9 cellular contexts compared by ENCODE assay signal in the genomic region with DNA sequence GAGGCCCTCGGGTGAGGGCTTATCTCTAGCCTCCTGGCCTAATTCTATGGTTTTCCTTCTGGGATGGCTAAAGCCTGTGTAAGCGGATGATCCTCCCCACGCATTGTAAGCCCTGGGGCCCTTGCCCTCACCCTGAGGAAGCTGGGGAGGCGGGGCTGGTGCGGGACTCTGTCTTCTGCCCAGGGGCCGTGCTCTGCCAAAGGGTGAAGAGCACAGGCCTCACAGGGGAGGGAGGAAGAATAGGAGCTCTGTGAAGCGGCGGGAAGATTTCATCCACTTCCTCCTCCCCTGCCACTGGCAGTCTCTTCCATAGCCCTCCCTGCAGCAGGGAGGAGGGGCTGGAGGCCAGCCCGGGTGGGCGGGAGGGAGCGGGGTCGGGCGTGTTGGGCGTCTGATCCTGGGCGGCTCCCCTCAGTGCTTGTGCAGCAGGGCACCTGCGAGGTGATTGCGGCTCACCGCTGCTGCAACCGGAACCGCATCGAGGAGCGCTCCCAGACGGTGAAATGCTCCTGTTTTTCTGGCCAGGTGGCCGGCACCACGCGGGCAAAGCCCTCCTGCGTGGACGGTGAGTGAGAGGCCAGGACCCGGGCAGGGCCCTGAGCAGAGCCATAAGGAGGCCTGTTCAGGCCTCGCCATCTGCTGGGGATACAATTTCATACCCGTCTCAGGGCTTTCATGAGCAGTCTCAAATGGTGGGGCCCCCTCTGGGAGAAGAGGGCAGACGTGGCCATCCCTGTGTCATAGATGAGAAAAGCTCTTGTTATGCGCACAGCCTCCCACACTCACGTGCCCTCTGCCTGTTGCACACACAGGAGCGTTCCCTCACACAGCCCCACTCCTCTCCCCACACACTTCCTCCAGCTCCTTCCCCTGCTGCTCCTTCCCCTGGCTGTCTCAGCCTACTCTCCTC. TPM values are rescaled to one million over a fixed set of nuclear protein-coding genes. Genes with fewer than 3 reads are reported as not detected.
DNase-seq lines count a peak whose midpoint lies in the region; ATAC-seq, FAIRE-seq and TF ChIP-seq lines count a peak whose summit lies in the region.
"Had no signal": no experiment of that assay in that cellular context is flagged by ENCODE, and none has a peak within 500 bp of the region (broad histone marks: within the 10 kb centered on the region; RNA-seq: fewer than 3 reads in every experiment).

No MANE protein-coding gene starts in this region.

- peaks cover 16% of the 10 kb centered on the region for H3K4me1 Mint-ChIP-seq in astrocyte (ENCODE audit: low read depth, unreplicated experiment)

- TF ChIP-seq CTCF in astrocyte (IDR thresholded peaks at IDR 0.05; ENCODE audit: insufficient read depth, low read depth, low read length) (no peak), lower lobe of right lung (IDR thresholded peaks at IDR 0.05) (no peak)

- H3K36me3 Mint-ChIP-seq in astrocyte (ENCODE audit: low read depth, unreplicated experiment) = no peaks in the 10 kb centered on the region

- intact Hi-C loops in lower lobe of right lung (cut with DNase I) = no loop called here

- peak overlapping the region; percentile 81 for H2AFZ ChIP-seq in astrocyte (ENCODE audit: low read depth, low read length)

- no peaks in the 10 kb centered on the region for H3K9me3 ChIP-seq in BLaER1 treated with 17β-estradiol and CSF1 and Interleukin-3, amounts not matched to agents 10 nM and 100 nM (replicated peaks in 1 of 11)
- no peaks in the 10 kb centered on the region for H3K9me3 ChIP-seq in astrocyte (ENCODE audit: insufficient read depth, low read depth, low read length)
- H3K9me3 ChIP-seq in lower lobe of right lung = no peaks in the 10 kb centered on the region

- peaks cover 16% of the 10 kb centered on the region for H3K27me3 Mint-ChIP-seq in astrocyte (ENCODE audit: low read depth, unreplicated experiment)

- no peaks in the 10 kb centered on the region; a peak in 1 of 22 replicates for H4K20me1 ChIP-seq in BLaER1 treated with 17β-estradiol and CSF1 and Interleukin-3, amounts not matched to agents 10 nM and 100 nM
- no peaks in the 10 kb centered on the region for H4K20me1 ChIP-seq in astrocyte (ENCODE audit: insufficient read depth, low read length)

- no peaks in the 10 kb centered on the region for H3K79me2 ChIP-seq in astrocyte (ENCODE audit: insufficient read depth, low read length)

- no peak overlapping the region; a peak in 1 of 20 replicates for H3K4me3 ChIP-seq in BLaER1 treated with 17β-estradiol and CSF1 and Interleukin-3, amounts not matched to agents 10 nM and 100 nM
- H3K4me3 ChIP-seq in Jurkat, Clone E6-1 (ENCODE audit: low read length) = peak overlapping the region; percentile 11; the same call in 1 of the 2 replicates
- H3K4me3 ChIP-seq in astrocyte (ENCODE audit: insufficient read depth, low read depth, low read length) (no peak overlapping the region), lower lobe of right lung (peak overlapping the region; percentile 42)

- no peaks in the 10 kb centered on the region for H3K36me3 ChIP-seq in BLaER1 treated with 17β-estradiol and CSF1 and Interleukin-3, amounts not matched to agents 10 nM and 100 nM
- H3K36me3 ChIP-seq in astrocyte (ENCODE audit: insufficient read depth, low read length) (no peaks in the 10 kb centered on the region), lower lobe of right lung (no peaks in the 10 kb centered on the region)

- ATAC-seq in lower lobe of right lung = peak in 1 of 2 donors; percentile 46

- no peak overlapping the region for H3K4me3 Mint-ChIP-seq in astrocyte (ENCODE audit: unreplicated experiment)

- H3K9me3 Mint-ChIP-seq in astrocyte (ENCODE audit: unreplicated experiment) = no peaks in the 10 kb centered on the region

- no peak for FAIRE-seq in astrocyte (lab: Jason Lieb, UNC)
- FAIRE-seq: GM18507 had no signal

- H3K9ac ChIP-seq in BLaER1 treated with 17β-estradiol and CSF1 and Interleukin-3, amounts not matched to agents 10 nM and 100 nM = peak overlapping the region in 4 of 11 experiments; percentile 18 to 39 (median 30); a peak in 4 of 22 replicates
- H3K9ac ChIP-seq in astrocyte (ENCODE audit: low read length) = peak overlapping the region; percentile 18

- H3K27ac ChIP-seq in BLaER1 treated with 17β-estradiol and CSF1 and Interleukin-3, amounts not matched to agents 10 nM and 100 nM = no peak overlapping the region
- H3K27ac ChIP-seq in astrocyte (ENCODE audit: low read depth, low read length) (no peak overlapping the region), lower lobe of right lung (no peak overlapping the region)

- DNase-seq in Jurkat, Clone E6-1 (ENCODE audit: low read depth, low spot score) = no peak
- no peak for DNase-seq in astrocyte (ENCODE audit: low read depth)
- DNase-seq in lower lobe of right lung = no peak
- no peak for DNase-seq in activated effector memory CD4-positive, alpha-beta T cell treated with anti-CD3 and anti-CD28 coated beads, Interleukin-2, amount 50 U/mL, for 16 hours
- DNase-seq in activated effector memory CD4-positive, alpha-beta T cell treated with Interleukin-2 at 50 U/mL for 16 hours = no peak
- no peak for DNase-seq in stimulated activated naive CD4-positive, alpha-beta T cell treated with Interleukin-2 at 50 U/mL for 16 hours (lab: John Stamatoyannopoulos, UW)
- no peak for DNase-seq in SW 1271 (lab: John Stamatoyannopoulos, UW)

- peak overlapping the region; percentile 86 for H3K27ac Mint-ChIP-seq in astrocyte (ENCODE audit: unreplicated experiment)

- H3K4me1 ChIP-seq in BLaER1 treated with 17β-estradiol and CSF1 and Interleukin-3, amounts not matched to agents 10 nM and 100 nM = peaks cover 4 to 37% (median 19%) of the 10 kb centered on the region in 10 experiments; a peak in 18 of 20 replicates
- H3K4me1 ChIP-seq in astrocyte (ENCODE audit: insufficient read depth, low read length) (peaks cover 17% of the 10 kb centered on the region), lower lobe of right lung (peaks cover 16% of the 10 kb centered on the region)

- H3K27me3 ChIP-seq in BLaER1 treated with 17β-estradiol and CSF1 and Interleukin-3, amounts not matched to agents 10 nM and 100 nM = peaks cover 0 to 4% (median 0%) of the 10 kb centered on the region in 11 experiments; a peak in 2 of 22 replicates
- H3K27me3 ChIP-seq in astrocyte (ENCODE audit: insufficient read depth, low read length) (peaks cover 4% of the 10 kb centered on the region), lower lobe of right lung (ENCODE audit: low read depth) (no peaks in the 10 kb centered on the region)

- H3K4me2 ChIP-seq in BLaER1 treated with 17β-estradiol and CSF1 and Interleukin-3, amounts not matched to agents 10 nM and 100 nM = peak overlapping the region in 10 of 11 experiments; percentile 16 to 83 (median 60); a peak in 18 of 22 replicates
- peak overlapping the region; percentile 68 for H3K4me2 ChIP-seq in astrocyte (ENCODE audit: low read length)

RNA-seq across cellular contexts. Expression of a gene that starts 7.7 kb away (rescaled TPM):
- 1.5 TPM for polyA plus RNA-seq in Jurkat, Clone E6-1 (2012; ENCODE audit: insufficient read depth, insufficient read length)
- total RNA-seq in astrocyte (5.2 TPM in 2 replicates), lower lobe of right lung (0.30 TPM)

RNA-seq across cellular contexts. Expression of a gene that starts 15.9 kb away (rescaled TPM):
- 216 TPM for polyA plus RNA-seq in Jurkat, Clone E6-1 (2012; ENCODE audit: insufficient read depth, insufficient read length)
- total RNA-seq in astrocyte = 585 and 657 TPM in 2 replicates
- total RNA-seq in lower lobe of right lung = 126 TPM

RNA-seq across cellular contexts. Expression of a gene that starts 48.4 kb away (rescaled TPM):
- polyA plus RNA-seq in Jurkat, Clone E6-1 (2012; ENCODE audit: insufficient read depth, insufficient read length) = 123 TPM
- total RNA-seq in astrocyte (121 and 147 TPM in 2 replicates), lower lobe of right lung (72.3 TPM)

Comparison
In these comparisons a context has a peak if more than half of its experiments do, and no peak if none do; other contexts are left out.
1. H3K4me3 ChIP-seq: peak in Jurkat, Clone E6-1 (single experiment) and lower lobe of right lung (single experiment); none in BLaER1 treated with 17β-estradiol and CSF1 and Interleukin-3, amounts not matched to agents 10 nM and 100 nM (0 of 10) and astrocyte (single experiment).